25 cellular contexts compared by ENCODE assay signal in the genomic region with DNA sequence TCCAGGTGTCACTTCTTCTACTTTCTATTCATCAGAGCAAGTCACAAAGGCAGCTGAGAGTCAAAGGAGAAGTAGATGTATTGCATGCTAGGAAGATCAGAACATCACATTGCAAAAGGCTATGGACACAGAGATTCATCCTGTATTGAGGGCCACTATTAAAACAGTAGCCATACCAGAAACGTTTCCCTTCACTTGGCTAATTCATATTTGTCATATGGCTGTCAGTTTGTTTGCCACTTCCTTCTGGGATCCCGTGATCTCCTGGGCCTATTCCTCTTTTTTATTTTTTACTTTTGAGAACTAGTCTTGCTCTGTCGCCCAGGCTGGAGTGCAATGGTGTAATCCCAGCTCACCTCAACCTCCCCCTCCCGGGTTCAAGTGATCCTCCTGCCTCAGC.
"Had no signal": no experiment of that assay in that cellular context is flagged by ENCODE, and none has a peak within 500 bp of the region (broad histone marks: within the 10 kb centered on the region; RNA-seq: fewer than 3 reads in every experiment).

No MANE protein-coding gene starts in this region.

- H3K4me3 ChIP-seq: dorsolateral prefrontal cortex, gastrocnemius medialis, lung, mucosa of descending colon, neural progenitor cell, right atrium auricular region, sigmoid colon, testis, tibial artery had no signal

- DNase-seq: cortex of kidney; dorsolateral prefrontal cortex; effector CD4-positive, alpha-beta T cell; endodermal cell; foreskin fibroblast; gastrocnemius medialis; head of caudate nucleus; mucosa of descending colon; naive B cell; sigmoid colon; stimulated activated CD4-positive, alpha-beta T cell treated with anti-CD3 and anti-CD28 coated beads, Interleukin-2, amount 100 ng/mL, for 24 hours; stimulated activated CD4-positive, alpha-beta T cell treated with anti-CD3 and anti-CD28 coated beads, Interleukin-4, amount 100 ng/mL, for 24 hours; stimulated activated naive CD4-positive, alpha-beta T cell treated with Interleukin-2 at 50 U/mL for 16 hours; substantia nigra; testis; tibial artery had no signal

- H3K4me1 ChIP-seq: gastrocnemius medialis, neural progenitor cell, parathyroid adenoma, right atrium auricular region, sigmoid colon, testis, tibial artery had no signal

- ATAC-seq: esophagus mucosa; gastrocnemius medialis; mucosa of descending colon; stimulated activated effector memory CD8-positive, alpha-beta T cell treated with anti-CD3 and anti-CD28 coated beads, Interleukin-12 subunit alpha, Interleukin-12 subunit beta, amount 100 ng/mL, for 72 hours had no signal

- H3K9me3 ChIP-seq: gastrocnemius medialis, mucosa of descending colon, testis, tibial artery had no signal

- H3K27me3 ChIP-seq: dorsolateral prefrontal cortex, gastrocnemius medialis, neural progenitor cell, right atrium auricular region, sigmoid colon, testis, tibial artery had no signal

- H3K27ac ChIP-seq: dorsolateral prefrontal cortex, epithelial cell of prostate, gastrocnemius medialis, neural progenitor cell, parathyroid adenoma, right atrium auricular region, sigmoid colon, testis, tibial artery had no signal

- FAIRE-seq: keratinocyte, urothelium cell line had no signal

- H3K36me3 ChIP-seq: gastrocnemius medialis, neural progenitor cell, right atrium auricular region, sigmoid colon, tibial artery had no signal
